In genomic region chr22:20957118-20957690, GRCh38 we compare ENCODE assay signal across 1 cellular context.
TF ChIP-seq lines count a peak whose summit lies in the region.

No MANE protein-coding gene starts in this region.

TF ChIP-seq in HepG2, 621 proteins besides CTCF, POLR2A, EP300 and RAD21 (continues in another document):
- TF ChIP-seq ELK4 (CRISPR knock-in tag; IDR thresholded peaks at IDR 0.05; ENCODE audit: borderline replicate concordance), result no peak
- TF ChIP-seq DDIT3 (CRISPR knock-in tag; IDR thresholded peaks at IDR 0.05), result no peak
- no peak for TF ChIP-seq THAP7 (CRISPR knock-in tag; IDR thresholded peaks at IDR 0.05)
- TF ChIP-seq TOE1 (CRISPR knock-in tag; IDR thresholded peaks at IDR 0.05), result no peak
- TF ChIP-seq SOX13 (IDR thresholded peaks at IDR 0.05), result no peak
- no peak for TF ChIP-seq SOX13 (CRISPR knock-in tag; conservative IDR thresholded peaks at IDR 0.05 in 1 of 2, IDR thresholded peaks at IDR 0.05 in 1 of 2)
- TF ChIP-seq THAP9 (CRISPR knock-in tag; IDR thresholded peaks at IDR 0.05; ENCODE audit: borderline replicate concordance), result no peak; the same call in 1 of the 2 replicates
- TF ChIP-seq RXRB (CRISPR knock-in tag; IDR thresholded peaks at IDR 0.05; ENCODE audit: borderline replicate concordance), result no peak
- no peak for TF ChIP-seq PBX2 (CRISPR knock-in tag; IDR thresholded peaks at IDR 0.05)
- peak; percentile 86 for TF ChIP-seq RBFOX2 (IDR thresholded peaks at IDR 0.05; ENCODE audit: low read depth, low read length)
- TF ChIP-seq ZNF138 (CRISPR knock-in tag; IDR thresholded peaks at IDR 0.05; ENCODE audit: low read depth), result no peak
- TF ChIP-seq KDM5A (IDR thresholded peaks at IDR 0.05; ENCODE audit: borderline replicate concordance, low read length), result no peak
- 0 out of 2 replicates have a peak, but pooled peaks have one; percentile 57 for TF ChIP-seq ZNF670 (CRISPR knock-in tag; IDR thresholded peaks at IDR 0.05; ENCODE audit: borderline replicate concordance)
- TF ChIP-seq MAF1 (CRISPR knock-in tag; IDR thresholded peaks at IDR 0.05; ENCODE audit: borderline replicate concordance), result peak; percentile 41
- no peak for TF ChIP-seq ZNF552 (CRISPR knock-in tag; IDR thresholded peaks at IDR 0.05; ENCODE audit: borderline replicate concordance)
- no peak for TF ChIP-seq ZNF780A (CRISPR knock-in tag; IDR thresholded peaks at IDR 0.05)
- no peak for TF ChIP-seq PRPF4 (IDR thresholded peaks at IDR 0.05; ENCODE audit: low read depth, low read length, poor library complexity, severe bottlenecking)
- no peak for TF ChIP-seq ZNF232 (CRISPR knock-in tag; IDR thresholded peaks at IDR 0.05; ENCODE audit: borderline replicate concordance)
- no peak for TF ChIP-seq IKZF4 (CRISPR knock-in tag; IDR thresholded peaks at IDR 0.05; ENCODE audit: borderline replicate concordance, low read depth, not compliant biosample characterization)
- no peak for TF ChIP-seq PRDM4 (CRISPR knock-in tag; IDR thresholded peaks at IDR 0.05; ENCODE audit: borderline replicate concordance)
- no peak for TF ChIP-seq HHEX (CRISPR knock-in tag; IDR thresholded peaks at IDR 0.05)
- TF ChIP-seq CREB1 (IDR thresholded peaks at IDR 0.05), result no peak
- TF ChIP-seq CREB1 (CRISPR knock-in tag; IDR thresholded peaks at IDR 0.05), result no peak
- no peak for TF ChIP-seq MZF1 (CRISPR knock-in tag; IDR thresholded peaks at IDR 0.05; ENCODE audit: borderline replicate concordance)
- peak; percentile 21; the same call in 1 of the 2 replicates for TF ChIP-seq MYPOP (CRISPR knock-in tag; IDR thresholded peaks at IDR 0.05)
- TF ChIP-seq ZFP62 (CRISPR knock-in tag; IDR thresholded peaks at IDR 0.05), result no peak
- TF ChIP-seq ARID2 (CRISPR knock-in tag; IDR thresholded peaks at IDR 0.05; ENCODE audit: borderline replicate concordance), result no peak; the same call in 1 of the 2 replicates
- TF ChIP-seq HES4 (CRISPR knock-in tag; IDR thresholded peaks at IDR 0.05; ENCODE audit: borderline replicate concordance), result peak; percentile 82
- TF ChIP-seq YEATS2 (CRISPR knock-in tag; IDR thresholded peaks at IDR 0.05; ENCODE audit: borderline replicate concordance), result no peak
- TF ChIP-seq ZFP36 (IDR thresholded peaks at IDR 0.05; ENCODE audit: borderline replicate concordance, low read depth, low read length, partially characterized antibody), result no peak
- no peak for TF ChIP-seq BORCS8-MEF2B (CRISPR knock-in tag; IDR thresholded peaks at IDR 0.05)
- TF ChIP-seq ZNF432 (CRISPR knock-in tag; IDR thresholded peaks at IDR 0.05; ENCODE audit: borderline replicate concordance), result no peak
- TF ChIP-seq ARNTL (CRISPR knock-in tag; IDR thresholded peaks at IDR 0.05), result no peak
- TF ChIP-seq ISX (CRISPR knock-in tag; conservative IDR thresholded peaks at IDR 0.05), result no peak
- peak; percentile 25 for TF ChIP-seq ASH2L (IDR thresholded peaks at IDR 0.05; ENCODE audit: insufficient read length, low read depth, low read length)
- no peak for TF ChIP-seq CREM (IDR thresholded peaks at IDR 0.05)
- no peak for TF ChIP-seq CREM (CRISPR knock-in tag; IDR thresholded peaks at IDR 0.05)
- TF ChIP-seq YEATS4 (CRISPR knock-in tag; IDR thresholded peaks at IDR 0.05; ENCODE audit: borderline replicate concordance), result 0 out of 2 replicates have a peak, but pooled peaks have one; percentile 42
- no peak for TF ChIP-seq PRDM10 (CRISPR knock-in tag; IDR thresholded peaks at IDR 0.05; ENCODE audit: low read depth)
- no peak for TF ChIP-seq MED8 (CRISPR knock-in tag; IDR thresholded peaks at IDR 0.05; ENCODE audit: insufficient replicate concordance)
- peak; percentile 20; the same call in 1 of the 2 replicates for TF ChIP-seq NCOA2 (CRISPR knock-in tag; IDR thresholded peaks at IDR 0.05)
- no peak for TF ChIP-seq CEBPZ (IDR thresholded peaks at IDR 0.05; ENCODE audit: low read length)
- no peak for TF ChIP-seq ZNF281 (CRISPR knock-in tag; IDR thresholded peaks at IDR 0.05; ENCODE audit: borderline replicate concordance)
